1 cellular context compared by ENCODE assay signal in genomic region chr16:28937222-28937876, GRCh38.
A peak's percentile ranks its signal among the peaks of the same experiment; 100 is the strongest.
TF ChIP-seq lines count a peak whose summit lies in the region.

No MANE protein-coding gene starts in this region.

TF ChIP-seq in HepG2, 621 proteins besides CTCF, POLR2A, EP300 and RAD21:
- TF ChIP-seq SAP130 (CRISPR knock-in tag; IDR thresholded peaks at IDR 0.05; ENCODE audit: low read depth) (peak; percentile 49), ZNF567 (CRISPR knock-in tag; IDR thresholded peaks at IDR 0.05; ENCODE audit: borderline replicate concordance) (0 out of 2 replicates have a peak, but pooled peaks have one; percentile 29), ZNF121 (CRISPR knock-in tag; IDR thresholded peaks at IDR 0.05) (0 out of 2 replicates have a peak, but pooled peaks have one; percentile 12), RARA (CRISPR knock-in tag; IDR thresholded peaks at IDR 0.05) (peak; percentile 74; the same call in 1 of the 2 replicates), ZNF414 (CRISPR knock-in tag; IDR thresholded peaks at IDR 0.05) (no peak), MAF1 (CRISPR knock-in tag; IDR thresholded peaks at IDR 0.05; ENCODE audit: borderline replicate concordance) (no peak), RXRB (CRISPR knock-in tag; IDR thresholded peaks at IDR 0.05; ENCODE audit: borderline replicate concordance) (0 out of 2 replicates have a peak, but pooled peaks have one; percentile 21), ZNF574 (CRISPR knock-in tag; IDR thresholded peaks at IDR 0.05) (peak; percentile 83), ZNF770 (CRISPR knock-in tag; IDR thresholded peaks at IDR 0.05) (0 out of 2 replicates have a peak, but pooled peaks have one; percentile 31), ZNF430 (CRISPR knock-in tag; IDR thresholded peaks at IDR 0.05) (peak; percentile 1; the same call in 1 of the 2 replicates), ZNF547 (CRISPR knock-in tag; IDR thresholded peaks at IDR 0.05) (no peak), PATZ1 (CRISPR knock-in tag; IDR thresholded peaks at IDR 0.05) (peak; percentile 84)
